In the genomic region with DNA sequence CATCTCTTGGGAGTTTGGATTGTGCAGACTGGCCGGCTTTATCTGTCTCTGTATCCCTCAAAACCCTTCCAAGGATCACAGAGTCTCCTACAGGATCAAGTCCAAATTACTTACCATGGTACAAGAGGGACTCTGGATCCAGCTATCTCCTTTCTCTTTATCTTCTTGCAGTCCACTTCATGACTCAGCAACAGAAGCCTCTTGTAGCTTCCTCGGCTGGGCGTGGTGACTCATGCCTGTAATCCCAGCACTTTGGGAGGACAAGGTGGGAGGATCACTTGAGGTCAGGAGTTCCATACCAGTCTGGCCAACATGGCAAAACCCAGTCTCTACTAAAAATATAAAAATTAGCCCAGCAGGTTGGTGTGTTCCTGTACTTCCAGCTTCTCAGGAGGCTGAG, we compare ENCODE assay signal across 20 cellular contexts.
DNase-seq lines count a peak whose midpoint lies in the region; ATAC-seq, FAIRE-seq and TF ChIP-seq lines count a peak whose summit lies in the region.
"Had no signal": no experiment of that assay in that cellular context is flagged by ENCODE, and none has a peak within 500 bp of the region (broad histone marks: within the 10 kb centered on the region; RNA-seq: fewer than 3 reads in every experiment).

No MANE protein-coding gene starts in this region.

- POLR2A ChIA-PET in HEK293 (lab: Yijun Ruan, JAX): no interaction called here

- DNase-seq in RCC 7860 (ENCODE audit: low spot score) (peak; percentile 52), fibroblast of mammary gland (ENCODE audit: low read depth) (peak; percentile 65), pancreas (no peak), NCI-H2171 (lab: John Stamatoyannopoulos, UW) (no peak)
- no peak for DNase-seq in activated CD4-positive, alpha-beta T cell treated with anti-CD3 and anti-CD28 coated beads, Interleukin-2, amount 50 U/mL, for 4 hours
- DNase-seq: activated CD4-positive, alpha-beta T cell treated with anti-CD3 and anti-CD28 coated beads, Interleukin-2, amount 50 U/mL, for 1 hour; activated T-cell treated with anti-CD3 and anti-CD28 coated beads, Interleukin-2, amount 50 U/mL, for 1 hour; C1 segment of cervical spinal cord; DMS79; effector memory CD4-positive, alpha-beta T cell; Karpas-422; left ventricle myocardium inferior; NCI-H1694 treated with DMSO at 0.1 percent for 48 hours; NCI-H446; psoas muscle; stimulated activated naive CD4-positive, alpha-beta T cell treated with Interleukin-2 at 50 U/mL for 16 hours; upper lobe of left lung had no signal

- FAIRE-seq in RCC 7860 (lab: Jason Lieb, UNC): peak; percentile 73
- FAIRE-seq in pancreas (lab: Jason Lieb, UNC): no peak

- 93 to 94% methylated on average over 3 of the region's 3 CpGs for WGBS in pancreas, 2 donors

- peaks cover 0 to 10% (median 0%) of the 10 kb centered on the region in 4 donors for H3K27me3 ChIP-seq in pancreas
- H3K27me3 ChIP-seq: SJSA1, upper lobe of left lung had no signal

- H3K4me3 ChIP-seq in HEK293 (ENCODE audit: low read depth, low read length): no peak overlapping the region
- H3K4me3 ChIP-seq in fibroblast of mammary gland (ENCODE audit: control insufficient read depth, low read depth, low read length): no peak overlapping the region
- H3K4me3 ChIP-seq in pancreas: no peak overlapping the region
- H3K4me3 ChIP-seq: left ventricle myocardium inferior, psoas muscle, SJSA1, upper lobe of left lung had no signal

- H3K4me1 ChIP-seq in HEK293 (ENCODE audit: control insufficient read depth, insufficient read depth, low read length) (peaks cover 3% of the 10 kb centered on the region; the same call in 1 of the 2 replicates), pancreas (peaks cover 0 to 6% (median 0%) of the 10 kb centered on the region in 3 donors)
- H3K4me1 ChIP-seq: left ventricle myocardium inferior, psoas muscle had no signal

- H3K36me3 ChIP-seq in HEK293 (ENCODE audit: control insufficient read depth in 2 of 2, insufficient read depth in 1 of 2, low read length in 2 of 2): no peaks in the 10 kb centered on the region
- no peaks in the 10 kb centered on the region for H3K36me3 ChIP-seq in pancreas
- H3K36me3 ChIP-seq: left ventricle myocardium inferior, SJSA1, upper lobe of left lung had no signal

- intact Hi-C loops in pancreas (cut with DNase I): no loop called here

- no peak for TF ChIP-seq CTCF in HEK293 (tag by site-specific recombination; IDR thresholded peaks at IDR 0.05)
- no peak for TF ChIP-seq CTCF in fibroblast of mammary gland (conservative IDR thresholded peaks at IDR 0.05; ENCODE audit: control insufficient read depth, insufficient read depth, low read depth, low read length)
- TF ChIP-seq CTCF in pancreas (IDR thresholded peaks at IDR 0.05): no peak

- H3K9me3 ChIP-seq in HEK293 (ENCODE audit: control insufficient read depth, insufficient read depth, low read depth, low read length) (no peaks in the 10 kb centered on the region), pancreas (no peaks in the 10 kb centered on the region)
- H3K9me3 ChIP-seq: left ventricle myocardium inferior, psoas muscle, SJSA1, upper lobe of left lung had no signal

- CTCF ChIA-PET in HEK293 (lab: Yijun Ruan, JAX): interaction anchor here (0.5 kb wide), 1 partner anchor 95 kb away, joined by 3 read pairs; no protein-coding TSS in a partner anchor

- ATAC-seq in pancreas: no peak
- ATAC-seq in GM21390 (IDR thresholded peaks at IDR 0.05; ENCODE audit: unreplicated experiment): no peak
- ATAC-seq: psoas muscle had no signal

- H3K27ac ChIP-seq in HEK293 (ENCODE audit: extremely low read depth, low read depth, low read length): no peak overlapping the region
- H3K27ac ChIP-seq in pancreas: peak overlapping the region in 3 of 4 donors; percentile 24 to 65 (median 60)
- H3K27ac ChIP-seq: left ventricle myocardium inferior, psoas muscle, upper lobe of left lung had no signal

TF ChIP-seq in HEK293, 187 proteins besides CTCF, POLR2A, EP300 and RAD21:
- TF ChIP-seq ZNF600 (tag by site-specific recombination; IDR thresholded peaks at IDR 0.05) (0 out of 2 replicates have a peak, but pooled peaks have one; percentile 30), ZNF76 (tag by site-specific recombination; IDR thresholded peaks at IDR 0.05; ENCODE audit: borderline replicate concordance, low read depth) (no peak)

Comparison
In these comparisons a context has a peak if more than half of its experiments do, and no peak if none do; other contexts are left out.
1. DNase-seq: peak in RCC 7860 (single experiment) and fibroblast of mammary gland (single experiment); none in pancreas (0 of 6), NCI-H2171 (single experiment) and activated CD4-positive, alpha-beta T cell treated with anti-CD3 and anti-CD28 coated beads, Interleukin-2, amount 50 U/mL, for 4 hours (0 of 2).